11 cellular contexts compared by ENCODE assay signal in the genomic region with DNA sequence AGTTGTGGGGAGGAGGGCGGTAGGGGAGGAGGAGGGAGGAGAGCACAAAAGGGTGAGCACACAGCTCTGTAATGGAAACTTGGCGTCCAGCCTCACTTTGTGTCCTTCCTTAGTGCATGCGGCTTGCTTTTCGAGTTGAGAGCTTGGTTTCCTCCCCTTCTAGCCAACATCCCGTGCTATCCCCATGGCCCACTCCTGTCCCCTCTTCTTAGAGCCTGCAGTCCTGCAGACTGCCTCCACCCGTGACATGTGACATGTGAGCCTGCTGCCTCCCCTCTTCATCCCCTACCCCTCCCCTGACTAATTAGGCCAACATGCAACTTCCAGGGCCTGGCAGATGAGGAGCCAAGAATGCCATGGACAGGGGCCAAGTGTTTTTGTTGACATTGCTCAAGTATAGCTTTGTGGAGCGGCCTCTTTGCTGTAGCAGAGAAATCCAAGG.
DNase-seq lines count a peak whose midpoint lies in the region; ATAC-seq and TF ChIP-seq lines count a peak whose summit lies in the region.
"Had no signal": no experiment of that assay in that cellular context is flagged by ENCODE, and none has a peak within 500 bp of the region (broad histone marks: within the 10 kb centered on the region; RNA-seq: fewer than 3 reads in every experiment).

No MANE protein-coding gene starts in this region.

- intact Hi-C loops in gastrocnemius medialis (cut with DNase I; ENCODE audit: low total_unique reads), result no loop called here

- H3K9ac ChIP-seq in GM23248 (no peak overlapping the region), adipocyte (ENCODE audit: low read length) (peak overlapping the region; percentile 7)

- H3K4me2 ChIP-seq in GM23248 (ENCODE audit: unreplicated experiment), result no peak overlapping the region

- H3K79me2 ChIP-seq in GM23248 (ENCODE audit: insufficient read depth), result no peaks in the 10 kb centered on the region

- H3K9me2 ChIP-seq in GM23248 (ENCODE audit: insufficient read depth), result no peaks in the 10 kb centered on the region

- TF ChIP-seq CTCF in right atrium auricular region (IDR thresholded peaks at IDR 0.05) (no peak), gastrocnemius medialis (IDR thresholded peaks at IDR 0.05 in 4 of 5, conservative IDR thresholded peaks at IDR 0.05 in 1 of 5) (no peak), GM13977 (IDR thresholded peaks at IDR 0.05; ENCODE audit: extremely low read depth, insufficient read depth, missing control alignments) (no peak)

- no peaks in the 10 kb centered on the region for H4K20me1 ChIP-seq in GM23248 (ENCODE audit: insufficient read depth)

- no peaks in the 10 kb centered on the region for H3F3A ChIP-seq in GM23248 (ENCODE audit: insufficient read depth)

- H3K9me3 ChIP-seq in GM23248 (ENCODE audit: low read depth) (no peaks in the 10 kb centered on the region), adipocyte (ENCODE audit: control insufficient read depth, low read length) (no peaks in the 10 kb centered on the region), right atrium auricular region (no peaks in the 10 kb centered on the region), gastrocnemius medialis (no peaks in the 10 kb centered on the region)

- in situ Hi-C loops in GM23248 (cut with MboI), result no loop called here
- in situ Hi-C loops in gastrocnemius medialis (cut with MboI; ENCODE audit: low sequenced_read_pairs in 4 of 4), result no loop called here
- in situ Hi-C loops in GM13977 (cut with MboI; ENCODE audit: low pct_unique_long_range_greater_than_20kb, low sequenced_read_pairs, unreplicated experiment), result no loop called here

- H3K36me3 ChIP-seq in GM23248 (ENCODE audit: low read depth) (no peaks in the 10 kb centered on the region), adipocyte (ENCODE audit: control insufficient read depth, insufficient read depth, low read length, severe bottlenecking) (no peaks in the 10 kb centered on the region), right atrium auricular region (no peaks in the 10 kb centered on the region), gastrocnemius medialis (no peaks in the 10 kb centered on the region)

- H3K27me3 ChIP-seq in GM23248 (replicated peaks; ENCODE audit: insufficient read depth) (no peaks in the 10 kb centered on the region), adipocyte (replicated peaks; ENCODE audit: control insufficient read depth, insufficient read depth, low read length) (peaks cover 12% of the 10 kb centered on the region), right atrium auricular region (no peaks in the 10 kb centered on the region), gastrocnemius medialis (no peaks in the 10 kb centered on the region)

- H3K27ac ChIP-seq in GM23248 (no peak overlapping the region), right atrium auricular region (peak overlapping the region in 1 of 2 donors; percentile 16), gastrocnemius medialis (peak overlapping the region; percentile 51 to 73 (median 61))

- no peak for TF ChIP-seq POLR2A in gastrocnemius medialis (IDR thresholded peaks at IDR 0.05)

- 10 to 17% methylated on average over 7 of the region's 7 CpGs for WGBS in GM23248 (ENCODE audit: low coverage in 1 of 2, low lambda C conversion rate in 2 of 2, missing lambda C conversion rate in 2 of 2), 2 experiments

- peak; percentile 13 for DNase-seq in GM23248
- DNase-seq in adipocyte (ENCODE audit: low read depth), result peak; percentile 80
- DNase-seq in right atrium auricular region (ENCODE audit: low spot score), result peak; percentile 74
- peak; percentile 38 to 49 for DNase-seq in gastrocnemius medialis
- DNase-seq in GM13977 (ENCODE audit: low spot score), result no peak
- DNase-seq in COLO829 (ENCODE audit: low spot score), result no peak
- no peak for DNase-seq in SKM-1 (lab: John Stamatoyannopoulos, UW; ENCODE audit: unreplicated experiment)
- DNase-seq: activated T-cell treated with anti-CD3 and anti-CD28 coated beads for 4 hours; occipital lobe; stimulated activated naive CD8-positive, alpha-beta T cell treated with anti-CD3 and anti-CD28 coated beads, Interleukin-15, Interleukin-2, amounts not matched to agents 100 U/mL and 50 U/mL, for 24 hours had no signal

- peak; percentile 68 to 77 for ATAC-seq in gastrocnemius medialis
- no peak for ATAC-seq in HG03175 (IDR thresholded peaks at IDR 0.05; ENCODE audit: unreplicated experiment)
- ATAC-seq: stimulated activated naive CD8-positive, alpha-beta T cell treated with anti-CD3 and anti-CD28 coated beads, Interleukin-15, Interleukin-2, amounts not matched to agents 100 U/mL and 50 U/mL, for 24 hours had no signal

- no peak overlapping the region for H3K4me3 ChIP-seq in GM23248
- H3K4me3 ChIP-seq in adipocyte (ENCODE audit: low read length), result peak overlapping the region; percentile 2
- no peak overlapping the region for H3K4me3 ChIP-seq in right atrium auricular region
- H3K4me3 ChIP-seq in gastrocnemius medialis, result no peak overlapping the region

- H2AFZ ChIP-seq in GM23248, result no peak overlapping the region

- H3K4me1 ChIP-seq in GM23248 (ENCODE audit: insufficient read depth) (no peaks in the 10 kb centered on the region), adipocyte (ENCODE audit: control insufficient read depth, insufficient read depth, low read length) (peaks cover 30% of the 10 kb centered on the region), right atrium auricular region (peaks cover 0 to 20% of the 10 kb centered on the region in 2 donors), gastrocnemius medialis (peaks cover 13 to 21% of the 10 kb centered on the region in 2 donors)

Comparison
In these comparisons a context has a peak if more than half of its experiments do, and no peak if none do; other contexts are left out.
1. DNase-seq: peak in GM23248 (single experiment), adipocyte (single experiment), right atrium auricular region (single experiment) and gastrocnemius medialis (2 of 2); none in GM13977 (single experiment), COLO829 (single experiment) and SKM-1 (single experiment).